17 cellular contexts compared by ENCODE assay signal in the genomic region with DNA sequence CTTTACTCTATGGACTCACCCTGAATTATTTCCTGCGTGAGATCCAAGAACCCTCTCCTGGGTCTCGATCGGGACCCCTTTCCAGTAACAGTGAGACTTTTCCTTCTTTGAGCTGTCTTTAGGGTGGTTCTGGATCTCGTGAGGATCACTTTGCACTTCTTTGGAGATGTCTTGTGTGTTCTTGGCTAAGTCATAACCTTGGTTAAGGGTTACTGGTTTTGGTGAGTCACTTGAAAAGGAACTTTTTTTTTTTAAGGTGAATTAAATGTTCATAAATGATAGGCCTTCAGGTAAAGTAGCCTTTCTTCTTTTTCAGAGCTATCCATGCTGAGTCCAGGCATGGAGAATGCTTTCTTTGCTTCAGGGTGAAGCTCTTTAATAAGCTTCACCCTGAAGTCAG. TPM values are rescaled to one million over a fixed set of nuclear protein-coding genes. Genes with fewer than 3 reads are reported as not detected.
DNase-seq lines count a peak whose midpoint lies in the region; ATAC-seq and TF ChIP-seq lines count a peak whose summit lies in the region.
"Had no signal": no experiment of that assay in that cellular context is flagged by ENCODE, and none has a peak within 500 bp of the region (broad histone marks: within the 10 kb centered on the region; RNA-seq: fewer than 3 reads in every experiment).

No MANE protein-coding gene starts in this region.

- H3K27me3 ChIP-seq in PC-9 (ENCODE audit: insufficient read depth, low read depth), result no peaks in the 10 kb centered on the region

- intact Hi-C loops in PC-9 (cut with micrococcal nuclease; ENCODE audit: unreplicated experiment), result no loop called here
- intact Hi-C loops in activated T-helper 1 cell treated with anti-CD3 and anti-CD28 coated beads, Interleukin-12 subunit alpha, Interleukin-12 subunit beta, Interleukin-2, Interleukin-4 antibody, amounts not matched to agents 30 ng/mL and 10 ng/mL and 1 ng/mL, durations not matched to agents 14 hours and 24 hours and 36 hours (cut with micrococcal nuclease), result no loop called here

- H3K4me1 ChIP-seq in PC-9 (replicated peaks; ENCODE audit: insufficient read depth), result peaks cover 29% of the 10 kb centered on the region

- H3K27me3 Mint-ChIP-seq in nephron progenitor cell (ENCODE audit: low read depth, poor library complexity), result no peaks in the 10 kb centered on the region
- peaks cover 18% of the 10 kb centered on the region for H3K27me3 Mint-ChIP-seq in activated T-helper 1 cell treated with anti-CD3 and anti-CD28 coated beads, Interleukin-12 subunit alpha, Interleukin-12 subunit beta, Interleukin-2, Interleukin-4 antibody, amounts not matched to agents 30 ng/mL and 10 ng/mL and 1 ng/mL, durations not matched to agents 14 hours and 24 hours and 36 hours (ENCODE audit: insufficient read depth)

- H3K36me3 ChIP-seq in PC-9 (ENCODE audit: low read depth), result no peaks in the 10 kb centered on the region

- in situ Hi-C loops in Caki2 (cut with HindIII; ENCODE audit: low pct_unique_long_range_greater_than_20kb, low sequenced_read_pairs), result no loop called here

- H3K4me2 ChIP-seq in PC-9, result peak overlapping the region; percentile 64
- H3K4me2 ChIP-seq: KMS-11 had no signal

- H3K9me3 ChIP-seq in PC-9 (ENCODE audit: insufficient read depth, low read depth), result no peaks in the 10 kb centered on the region

- peaks cover 19% of the 10 kb centered on the region for H3K4me1 Mint-ChIP-seq in nephron progenitor cell
- peaks cover 9% of the 10 kb centered on the region for H3K4me1 Mint-ChIP-seq in activated T-helper 1 cell treated with anti-CD3 and anti-CD28 coated beads, Interleukin-12 subunit alpha, Interleukin-12 subunit beta, Interleukin-2, Interleukin-4 antibody, amounts not matched to agents 30 ng/mL and 10 ng/mL and 1 ng/mL, durations not matched to agents 14 hours and 24 hours and 36 hours (ENCODE audit: low read depth)

- H4K20me1 ChIP-seq in PC-9 (ENCODE audit: insufficient read depth), result no peaks in the 10 kb centered on the region

- H2AFZ ChIP-seq in PC-9, result no peak overlapping the region
- H2AFZ ChIP-seq: parathyroid adenoma had no signal

- no peaks in the 10 kb centered on the region for H3K9me3 Mint-ChIP-seq in nephron progenitor cell
- H3K9me3 Mint-ChIP-seq in activated T-helper 1 cell treated with anti-CD3 and anti-CD28 coated beads, Interleukin-12 subunit alpha, Interleukin-12 subunit beta, Interleukin-2, Interleukin-4 antibody, amounts not matched to agents 30 ng/mL and 10 ng/mL and 1 ng/mL, durations not matched to agents 14 hours and 24 hours and 36 hours, result no peaks in the 10 kb centered on the region
- H3K9me3 Mint-ChIP-seq: activated naive CD4-positive, alpha-beta T cell treated with anti-CD3 and anti-CD28 coated beads, Interleukin-2, amount 10 ng/mL, durations not matched to agents 7 days and 5 days; stimulated activated naive CD8-positive, alpha-beta T cell treated with anti-CD3 and anti-CD28 coated beads, Interleukin-15, amount 100 ng/mL, for 72 hours had no signal

- no peak overlapping the region for H3K4me3 Mint-ChIP-seq in nephron progenitor cell
- no peak overlapping the region for H3K4me3 Mint-ChIP-seq in activated T-helper 1 cell treated with anti-CD3 and anti-CD28 coated beads, Interleukin-12 subunit alpha, Interleukin-12 subunit beta, Interleukin-2, Interleukin-4 antibody, amounts not matched to agents 30 ng/mL and 10 ng/mL and 1 ng/mL, durations not matched to agents 14 hours and 24 hours and 36 hours
- H3K4me3 Mint-ChIP-seq: activated naive CD4-positive, alpha-beta T cell treated with anti-CD3 and anti-CD28 coated beads, Interleukin-2, amount 10 ng/mL, durations not matched to agents 7 days and 5 days; stimulated activated naive CD8-positive, alpha-beta T cell treated with anti-CD3 and anti-CD28 coated beads, Interleukin-15, amount 100 ng/mL, for 72 hours had no signal

- H3K27ac ChIP-seq in PC-9 (peak overlapping the region; percentile 52), epithelial cell of prostate (peak overlapping the region; percentile 56)
- H3K27ac ChIP-seq: KMS-11, parathyroid adenoma had no signal

- no peak for ATAC-seq in GM21423 (IDR thresholded peaks at IDR 0.05; ENCODE audit: unreplicated experiment)
- ATAC-seq: stimulated activated naive CD8-positive, alpha-beta T cell treated with anti-CD3 and anti-CD28 coated beads, Interleukin-15, amount 100 ng/mL, for 72 hours had no signal

- DNase-seq in Caki2 (ENCODE audit: low read depth) (peak; percentile 71), PC-9 (peak in 1 of 2 experiments; percentile 64), epithelial cell of prostate (ENCODE audit: low read depth, low spot score) (no peak), nephron progenitor cell (no peak), ecto neural progenitor cell (ENCODE audit: low spot score) (no peak)
- no peak for DNase-seq in activated T-helper 1 cell treated with anti-CD3 and anti-CD28 coated beads, Interleukin-12 subunit alpha, Interleukin-12 subunit beta, Interleukin-2, Interleukin-4 antibody, amounts not matched to agents 30 ng/mL and 10 ng/mL and 1 ng/mL, durations not matched to agents 14 hours and 24 hours and 36 hours (ENCODE audit: low spot score)
- DNase-seq in central memory CD4-positive, alpha-beta T cell, result no peak
- DNase-seq: activated CD4-positive, alpha-beta T cell treated with anti-CD3 and anti-CD28 coated beads for 4 hours; activated CD8-positive, alpha-beta memory T cell treated with anti-CD3 and anti-CD28 coated beads, Interleukin-2, amount 50 U/mL, for 48 hours; activated naive CD4-positive, alpha-beta T cell treated with anti-CD3 and anti-CD28 coated beads, Interleukin-2, amount 10 ng/mL, durations not matched to agents 7 days and 5 days; effector memory CD4-positive, alpha-beta T cell; NCI-H1417; NCI-H2227 treated with DMSO at 0.1 percent for 48 hours; stimulated activated naive CD8-positive, alpha-beta T cell treated with anti-CD3 and anti-CD28 coated beads, Interleukin-15, amount 100 ng/mL, for 72 hours had no signal

- no peaks in the 10 kb centered on the region for H3K9me2 ChIP-seq in PC-9 (ENCODE audit: insufficient read depth)

- CTCF ChIA-PET in PC-9 (lab: Charles Lee), result interaction anchor here (0.5 kb wide), 1 partner anchor 194 kb away, joined by 7 read pairs; no protein-coding TSS in a partner anchor

- no peak for TF ChIP-seq CTCF in PC-9 (conservative IDR thresholded peaks at IDR 0.05)
- TF ChIP-seq CTCF in nephron progenitor cell (IDR thresholded peaks at IDR 0.05), result no peak

- H3K36me3 Mint-ChIP-seq in nephron progenitor cell (ENCODE audit: low read depth), result no peaks in the 10 kb centered on the region
- H3K36me3 Mint-ChIP-seq in activated T-helper 1 cell treated with anti-CD3 and anti-CD28 coated beads, Interleukin-12 subunit alpha, Interleukin-12 subunit beta, Interleukin-2, Interleukin-4 antibody, amounts not matched to agents 30 ng/mL and 10 ng/mL and 1 ng/mL, durations not matched to agents 14 hours and 24 hours and 36 hours (ENCODE audit: low read depth), result no peaks in the 10 kb centered on the region
- H3K36me3 Mint-ChIP-seq: activated naive CD4-positive, alpha-beta T cell treated with anti-CD3 and anti-CD28 coated beads, Interleukin-2, amount 10 ng/mL, durations not matched to agents 7 days and 5 days had no signal

- POLR2A ChIA-PET in PC-9 (lab: Charles Lee; ENCODE audit: unreplicated experiment), result no interaction called here

- H3K79me2 ChIP-seq in PC-9 (ENCODE audit: low read depth), result no peaks in the 10 kb centered on the region
- H3K79me2 ChIP-seq: parathyroid adenoma had no signal

- BruUV-seq in PC-9 (replicated peaks; lab: Mats Ljungman, UMichigan), result TSS peak; percentile 89

- H3K27ac Mint-ChIP-seq in nephron progenitor cell, result peak overlapping the region; percentile 83
- H3K27ac Mint-ChIP-seq in activated T-helper 1 cell treated with anti-CD3 and anti-CD28 coated beads, Interleukin-12 subunit alpha, Interleukin-12 subunit beta, Interleukin-2, Interleukin-4 antibody, amounts not matched to agents 30 ng/mL and 10 ng/mL and 1 ng/mL, durations not matched to agents 14 hours and 24 hours and 36 hours, result no peak overlapping the region
- H3K27ac Mint-ChIP-seq: activated naive CD4-positive, alpha-beta T cell treated with anti-CD3 and anti-CD28 coated beads, Interleukin-2, amount 10 ng/mL, durations not matched to agents 7 days and 5 days; stimulated activated naive CD8-positive, alpha-beta T cell treated with anti-CD3 and anti-CD28 coated beads, Interleukin-15, amount 100 ng/mL, for 72 hours had no signal

- peaks cover 5% of the 10 kb centered on the region; the same call in 1 of the 2 replicates for H3F3A ChIP-seq in PC-9 (ENCODE audit: insufficient read depth, low read depth)

- peak overlapping the region; percentile 22; the same call in 1 of the 2 replicates for H3K4me3 ChIP-seq in PC-9

RNA-seq across cellular contexts. Expression of a gene that starts 19.4 kb away (rescaled TPM):
- total RNA-seq in Caki2 (2014; rRNA removed; shearing (Covaris generic); ENCODE audit: low replicate concordance), result not detected in 2 replicates
- total RNA-seq in PC-9 (2021), result 2,063 and 2,645 TPM in 2 replicates
- total RNA-seq in activated T-helper 1 cell treated with anti-CD3 and anti-CD28 coated beads, Interleukin-12 subunit alpha, Interleukin-12 subunit beta, Interleukin-2, Interleukin-4 antibody, amounts not matched to agents 30 ng/mL and 10 ng/mL and 1 ng/mL, durations not matched to agents 14 hours and 24 hours and 36 hours, result 278 and 289 TPM in 2 replicates

RNA-seq across cellular contexts. Expression of a gene that starts 41.0 kb away (rescaled TPM):
- total RNA-seq in Caki2 (2014; rRNA removed; shearing (Covaris generic); ENCODE audit: low replicate concordance), result not detected in 2 replicates
- total RNA-seq in PC-9 (2021), result not detected in 2 replicates
- total RNA-seq in activated T-helper 1 cell treated with anti-CD3 and anti-CD28 coated beads, Interleukin-12 subunit alpha, Interleukin-12 subunit beta, Interleukin-2, Interleukin-4 antibody, amounts not matched to agents 30 ng/mL and 10 ng/mL and 1 ng/mL, durations not matched to agents 14 hours and 24 hours and 36 hours, result not detected in 2 replicates

RNA-seq across cellular contexts. Expression of a gene that starts 42.5 kb away (rescaled TPM):
- total RNA-seq in Caki2 (2014; rRNA removed; shearing (Covaris generic); ENCODE audit: low replicate concordance), result 237 and 239 TPM in 2 replicates
- 321 and 463 TPM in 2 replicates for total RNA-seq in PC-9 (2021)
- total RNA-seq in activated T-helper 1 cell treated with anti-CD3 and anti-CD28 coated beads, Interleukin-12 subunit alpha, Interleukin-12 subunit beta, Interleukin-2, Interleukin-4 antibody, amounts not matched to agents 30 ng/mL and 10 ng/mL and 1 ng/mL, durations not matched to agents 14 hours and 24 hours and 36 hours, result 289 and 303 TPM in 2 replicates

RNA-seq across cellular contexts. Expression of a gene that starts 56.3 kb away (rescaled TPM):
- 43.6 and 56.9 TPM in 2 replicates for total RNA-seq in Caki2 (2014; rRNA removed; shearing (Covaris generic); ENCODE audit: low replicate concordance)
- 80.0 and 89.3 TPM in 2 replicates for total RNA-seq in PC-9 (2021)
- 107 and 115 TPM in 2 replicates for total RNA-seq in activated T-helper 1 cell treated with anti-CD3 and anti-CD28 coated beads, Interleukin-12 subunit alpha, Interleukin-12 subunit beta, Interleukin-2, Interleukin-4 antibody, amounts not matched to agents 30 ng/mL and 10 ng/mL and 1 ng/mL, durations not matched to agents 14 hours and 24 hours and 36 hours

RNA-seq across cellular contexts. Expression of a gene that starts 59.1 kb away (rescaled TPM):
- 43.8 and 48.4 TPM in 2 replicates for total RNA-seq in Caki2 (2014; rRNA removed; shearing (Covaris generic); ENCODE audit: low replicate concordance)
- total RNA-seq in PC-9 (2021), result 84.0 and 116 TPM in 2 replicates
- 138 and 140 TPM in 2 replicates for total RNA-seq in activated T-helper 1 cell treated with anti-CD3 and anti-CD28 coated beads, Interleukin-12 subunit alpha, Interleukin-12 subunit beta, Interleukin-2, Interleukin-4 antibody, amounts not matched to agents 30 ng/mL and 10 ng/mL and 1 ng/mL, durations not matched to agents 14 hours and 24 hours and 36 hours

Comparison
In these comparisons a context has a peak if more than half of its experiments do, and no peak if none do; other contexts are left out.
1. RNA of a gene that starts 19.4 kb away (total RNA-seq): 2,063 to 2,645 TPM in PC-9 and 278 to 289 TPM in activated T-helper 1 cell treated with anti-CD3 and anti-CD28 coated beads, Interleukin-12 subunit alpha, Interleukin-12 subunit beta, Interleukin-2, Interleukin-4 antibody, amounts not matched to agents 30 ng/mL and 10 ng/mL and 1 ng/mL, durations not matched to agents 14 hours and 24 hours and 36 hours; not detected in Caki2; every median in the first group is over 100 times any median in the second.